In genomic region chr3:29486917-29487316, GRCh38 we compare ENCODE assay signal across 15 cellular contexts.
DNase-seq lines count a peak whose midpoint lies in the region; ATAC-seq and TF ChIP-seq lines count a peak whose summit lies in the region.
"Had no signal": no experiment of that assay in that cellular context is flagged by ENCODE, and none has a peak within 500 bp of the region (broad histone marks: within the 10 kb centered on the region; RNA-seq: fewer than 3 reads in every experiment).

No MANE protein-coding gene starts in this region.

- H3K36me3 Mint-ChIP-seq in MCF 10A (ENCODE audit: insufficient read depth, unreplicated experiment): peaks cover 15% of the 10 kb centered on the region
- H3K36me3 Mint-ChIP-seq in naive thymus-derived CD8-positive, alpha-beta T cell: no peaks in the 10 kb centered on the region
- H3K36me3 Mint-ChIP-seq: CD14-positive monocyte; CD8-positive, alpha-beta memory T cell had no signal

- H3K4me1 ChIP-seq in mammary epithelial cell (ENCODE audit: insufficient read depth, low read length) (no peaks in the 10 kb centered on the region), OCI-LY7 (ENCODE audit: insufficient read depth, low read length, poor library complexity, severe bottlenecking) (no peaks in the 10 kb centered on the region), adipocyte (ENCODE audit: control insufficient read depth, insufficient read depth, low read length) (peaks cover 14% of the 10 kb centered on the region), thyroid gland (peaks cover 32 to 57% of the 10 kb centered on the region in 2 donors)

- intact Hi-C loops in MCF 10A (cut with micrococcal nuclease) (no loop called here), mammary epithelial cell (cut with micrococcal nuclease) (no loop called here), OCI-LY7 (cut with micrococcal nuclease; ENCODE audit: unreplicated experiment) (no loop called here), thyroid gland (cut with DNase I) (no loop called here)

- BruUV-seq in MCF 10A (replicated peaks; lab: Mats Ljungman, UMichigan): no TSS peak
- BruUV-seq in mammary epithelial cell (replicated peaks; lab: Mats Ljungman, UMichigan): no TSS peak
- BruUV-seq in OCI-LY7 (replicated peaks; lab: Mats Ljungman, UMichigan): no TSS peak

- in situ Hi-C loops in mammary epithelial cell (cut with MboI; ENCODE audit: low sequenced_read_pairs in 2 of 2): no loop called here

- no peaks in the 10 kb centered on the region for H3K27me3 ChIP-seq in mammary epithelial cell (ENCODE audit: insufficient read depth, low read length)
- no peaks in the 10 kb centered on the region for H3K27me3 ChIP-seq in adipocyte (replicated peaks; ENCODE audit: control insufficient read depth, insufficient read depth, low read length)
- no peaks in the 10 kb centered on the region for H3K27me3 ChIP-seq in thyroid gland

- H3K4me2 ChIP-seq in mammary epithelial cell (ENCODE audit: insufficient read depth, low read depth, low read length) (no peak overlapping the region), OCI-LY7 (ENCODE audit: low read length) (no peak overlapping the region)

- TF ChIP-seq CTCF in MCF 10A (IDR thresholded peaks at IDR 0.05; ENCODE audit: unreplicated experiment): no peak
- TF ChIP-seq CTCF in mammary epithelial cell (conservative IDR thresholded peaks at IDR 0.05 in 1 of 2, IDR thresholded peaks at IDR 0.05 in 1 of 2; ENCODE audit: extremely low read depth in 1 of 2, insufficient read depth in 1 of 2, low read depth in 1 of 2, low read length in 2 of 2): no peak
- TF ChIP-seq CTCF in OCI-LY7 (conservative IDR thresholded peaks at IDR 0.05; ENCODE audit: low read length): no peak
- TF ChIP-seq CTCF in thyroid gland (IDR thresholded peaks at IDR 0.05): no peak

- H3K9ac ChIP-seq in mammary epithelial cell (ENCODE audit: insufficient read depth, low read length) (no peak overlapping the region), adipocyte (ENCODE audit: low read length) (peak overlapping the region; percentile 30)

- 94% methylated on average over 2 of the region's 2 CpGs for WGBS in mammary epithelial cell (ENCODE audit: low coverage, missing lambda C conversion rate)
- WGBS in thyroid gland, 2 donors: 82 to 83% methylated on average over 2 of the region's 2 CpGs

- POLR2A ChIA-PET in MCF 10A (lab: Yijun Ruan, JAX): interaction anchor here (0.8 to 1.8 kb wide), 6 partner anchors 8 to 273 kb away, joined by 3 to 7 read pairs (median 3); no protein-coding TSS in a partner anchor
- POLR2A ChIA-PET in OCI-LY7 (lab: Charles Lee): interaction anchor here (0.6 to 1.3 kb wide), 3 partner anchors 13 to 1892 kb away, joined by 3 to 4 read pairs (median 4); no protein-coding TSS in a partner anchor
- POLR2A ChIA-PET in naive thymus-derived CD8-positive, alpha-beta T cell (lab: Charles Lee): no interaction called here

- CTCF ChIA-PET in MCF 10A (lab: Yijun Ruan, JAX): interaction anchor here (0.6 to 1.1 kb wide), 3 partner anchors 11 to 277 kb away, joined by 3 read pairs; partner anchors contain the start of gene RBMS3
- CTCF ChIA-PET in mammary epithelial cell (lab: Charles Lee; ENCODE audit: low non-redundant PET): interaction anchor here (0.6 kb wide), 1 partner anchor 117 kb away, joined by 3 read pairs; no protein-coding TSS in a partner anchor
- CTCF ChIA-PET in OCI-LY7 (lab: Charles Lee; ENCODE audit: unreplicated experiment): interaction anchor here (0.6 kb wide), 1 partner anchor 414 kb away, joined by 3 read pairs; no protein-coding TSS in a partner anchor

- DNase-seq in MCF 10A (ENCODE audit: unreplicated experiment): no peak
- DNase-seq in mammary epithelial cell: no peak
- DNase-seq in OCI-LY7 (ENCODE audit: low spot score): no peak
- DNase-seq in adipocyte (ENCODE audit: low read depth): no peak
- DNase-seq in thyroid gland: no peak
- DNase-seq in naive thymus-derived CD8-positive, alpha-beta T cell: no peak
- DNase-seq in NCI-H748 treated with DMSO at 0.1 percent for 48 hours (lab: John Stamatoyannopoulos, UW): no peak
- DNase-seq: CD8-positive, alpha-beta memory T cell; DMS79; GOT3; H9 had no signal

- H3K27me3 Mint-ChIP-seq in MCF 10A (ENCODE audit: insufficient read depth, unreplicated experiment): no peaks in the 10 kb centered on the region
- H3K27me3 Mint-ChIP-seq in naive thymus-derived CD8-positive, alpha-beta T cell: peaks cover 0 to 2% (median 0%) of the 10 kb centered on the region in 5 donors
- H3K27me3 Mint-ChIP-seq: CD8-positive, alpha-beta memory T cell had no signal

- H3K36me3 ChIP-seq in mammary epithelial cell (ENCODE audit: insufficient read depth, low read length): no peaks in the 10 kb centered on the region
- no peaks in the 10 kb centered on the region for H3K36me3 ChIP-seq in OCI-LY7 (ENCODE audit: insufficient read depth, low read length)
- peaks cover 7% of the 10 kb centered on the region for H3K36me3 ChIP-seq in adipocyte (ENCODE audit: control insufficient read depth, insufficient read depth, low read length, severe bottlenecking)
- no peaks in the 10 kb centered on the region for H3K36me3 ChIP-seq in thyroid gland

- no peaks in the 10 kb centered on the region for H3K79me2 ChIP-seq in mammary epithelial cell (ENCODE audit: insufficient read depth, low read length)
- no peaks in the 10 kb centered on the region for H3K79me2 ChIP-seq in OCI-LY7 (ENCODE audit: insufficient read depth, low read depth, low read length)

- H3K9me2 ChIP-seq in OCI-LY7 (ENCODE audit: insufficient read depth, low read length): no peaks in the 10 kb centered on the region

- peak overlapping the region; percentile 84 for H3K27ac Mint-ChIP-seq in MCF 10A (ENCODE audit: low read depth, unreplicated experiment)
- no peak overlapping the region for H3K27ac Mint-ChIP-seq in naive thymus-derived CD8-positive, alpha-beta T cell
- H3K27ac Mint-ChIP-seq: CD14-positive monocyte; CD8-positive, alpha-beta memory T cell; H9 had no signal

- peaks cover 6% of the 10 kb centered on the region for H3K4me1 Mint-ChIP-seq in MCF 10A (ENCODE audit: insufficient read depth, unreplicated experiment)
- H3K4me1 Mint-ChIP-seq in naive thymus-derived CD8-positive, alpha-beta T cell: no peaks in the 10 kb centered on the region
- H3K4me1 Mint-ChIP-seq: CD14-positive monocyte; CD8-positive, alpha-beta memory T cell had no signal

- H3K27ac ChIP-seq in mammary epithelial cell (ENCODE audit: insufficient read depth, low read depth, low read length): no peak overlapping the region
- no peak overlapping the region for H3K27ac ChIP-seq in OCI-LY7 (ENCODE audit: low read depth, low read length, poor library complexity, severe bottlenecking)
- peak overlapping the region; percentile 83 to 91 (median 89) for H3K27ac ChIP-seq in thyroid gland

- H3K4me3 ChIP-seq in mammary epithelial cell (replicated peaks in 1 of 3; ENCODE audit: insufficient read depth in 1 of 3, low read depth in 2 of 3, low read length in 3 of 3): no peak overlapping the region
- H3K4me3 ChIP-seq in OCI-LY7 (ENCODE audit: low read depth, low read length, poor library complexity, severe bottlenecking): no peak overlapping the region
- peak overlapping the region; percentile 11 for H3K4me3 ChIP-seq in adipocyte (ENCODE audit: low read length)
- no peak overlapping the region for H3K4me3 ChIP-seq in thyroid gland (replicated peaks in 1 of 3)
- H3K4me3 ChIP-seq: GM12878 had no signal

- no peak overlapping the region for H3K4me3 Mint-ChIP-seq in MCF 10A (ENCODE audit: unreplicated experiment)
- H3K4me3 Mint-ChIP-seq in naive thymus-derived CD8-positive, alpha-beta T cell: no peak overlapping the region
- H3K4me3 Mint-ChIP-seq: CD14-positive monocyte; CD8-positive, alpha-beta memory T cell; H9 had no signal

- TF ChIP-seq POLR2A in thyroid gland (IDR thresholded peaks at IDR 0.05): no peak

- H4K20me1 ChIP-seq in mammary epithelial cell (ENCODE audit: insufficient read depth, low read length): no peaks in the 10 kb centered on the region
- no peaks in the 10 kb centered on the region for H4K20me1 ChIP-seq in OCI-LY7 (ENCODE audit: insufficient read depth, low read length)

- H2AFZ ChIP-seq in mammary epithelial cell (ENCODE audit: low read depth, low read length) (no peak overlapping the region), OCI-LY7 (ENCODE audit: low read length) (0 out of 2 replicates have a peak overlapping the region, but pooled peaks have one; percentile 46)

- H3K9me3 Mint-ChIP-seq in MCF 10A (ENCODE audit: unreplicated experiment): peaks cover 15% of the 10 kb centered on the region
- H3K9me3 Mint-ChIP-seq in naive thymus-derived CD8-positive, alpha-beta T cell: peaks cover 0 to 16% (median 0%) of the 10 kb centered on the region in 9 donors

- no peaks in the 10 kb centered on the region for H3K9me3 ChIP-seq in mammary epithelial cell (replicated peaks; ENCODE audit: insufficient read depth, low read length)
- no peaks in the 10 kb centered on the region for H3K9me3 ChIP-seq in OCI-LY7 (ENCODE audit: low read length)
- H3K9me3 ChIP-seq in adipocyte (ENCODE audit: control insufficient read depth, low read length): no peaks in the 10 kb centered on the region
- H3K9me3 ChIP-seq in thyroid gland: no peaks in the 10 kb centered on the region

- dilution Hi-C loops in mammary epithelial cell (cut with HindIII; ENCODE audit: low sequenced_read_pairs): no loop called here

- ATAC-seq in naive thymus-derived CD8-positive, alpha-beta T cell: no peak
- ATAC-seq in HG02870 (IDR thresholded peaks at IDR 0.05; ENCODE audit: unreplicated experiment): no peak
- ATAC-seq: GM12878, HepG2 had no signal

Comparison
In these comparisons a context has a peak if more than half of its experiments do, and no peak if none do; other contexts are left out.
1. H3K27ac ChIP-seq: peak in thyroid gland (3 of 3); none in mammary epithelial cell (single experiment) and OCI-LY7 (single experiment).